ENCODE assay signal across 17 cellular contexts in genomic region chr19:4043966-4044365, GRCh38.
"Had no signal": no experiment of that assay in that cellular context is flagged by ENCODE, and none has a peak within 500 bp of the region (broad histone marks: within the 10 kb centered on the region; RNA-seq: fewer than 3 reads in every experiment).

No MANE protein-coding gene starts in this region.

- H3K9me3 ChIP-seq: heart right ventricle, lower lobe of right lung, thyroid gland had no signal

- H3K27ac ChIP-seq: lower lobe of right lung had no signal

- H3K4me3 ChIP-seq: heart right ventricle, lower lobe of right lung, thyroid gland had no signal

- ATAC-seq: heart right ventricle, lower lobe of right lung, natural killer cell, T-helper 17 cell had no signal

- H3K27me3 ChIP-seq: heart right ventricle, thyroid gland had no signal

- DNase-seq: activated CD4-positive, alpha-beta memory T cell treated with anti-CD3 and anti-CD28 coated beads for 36 hours; activated CD4-positive, alpha-beta T cell treated with anti-CD3 and anti-CD28 coated beads for 4 hours; activated CD4-positive, CD25-positive, alpha-beta regulatory T cell; activated naive CD4-positive, alpha-beta T cell treated with anti-CD3 and anti-CD28 coated beads for 36 hours; activated naive CD8-positive, alpha-beta T cell treated with anti-CD3 and anti-CD28 coated beads, Interleukin-2, amount 10 ng/mL, durations not matched to agents 7 days and 5 days; activated T-cell treated with anti-CD3 and anti-CD28 coated beads, Interleukin-2, amount 50 U/mL, for 48 hours; amniotic stem cell; cortex of kidney; foreskin fibroblast; heart right ventricle; lower lobe of right lung; mesendoderm; natural killer cell; stimulated activated CD4-positive, alpha-beta T cell treated with anti-CD3 and anti-CD28 coated beads, Interleukin-4, amount 100 ng/mL, for 1 hour; stimulated activated naive CD4-positive, alpha-beta T cell treated with Interleukin-2 at 50 U/mL for 16 hours; T-helper 17 cell; thyroid gland had no signal
